11 cellular contexts compared by ENCODE assay signal in the genomic region with DNA sequence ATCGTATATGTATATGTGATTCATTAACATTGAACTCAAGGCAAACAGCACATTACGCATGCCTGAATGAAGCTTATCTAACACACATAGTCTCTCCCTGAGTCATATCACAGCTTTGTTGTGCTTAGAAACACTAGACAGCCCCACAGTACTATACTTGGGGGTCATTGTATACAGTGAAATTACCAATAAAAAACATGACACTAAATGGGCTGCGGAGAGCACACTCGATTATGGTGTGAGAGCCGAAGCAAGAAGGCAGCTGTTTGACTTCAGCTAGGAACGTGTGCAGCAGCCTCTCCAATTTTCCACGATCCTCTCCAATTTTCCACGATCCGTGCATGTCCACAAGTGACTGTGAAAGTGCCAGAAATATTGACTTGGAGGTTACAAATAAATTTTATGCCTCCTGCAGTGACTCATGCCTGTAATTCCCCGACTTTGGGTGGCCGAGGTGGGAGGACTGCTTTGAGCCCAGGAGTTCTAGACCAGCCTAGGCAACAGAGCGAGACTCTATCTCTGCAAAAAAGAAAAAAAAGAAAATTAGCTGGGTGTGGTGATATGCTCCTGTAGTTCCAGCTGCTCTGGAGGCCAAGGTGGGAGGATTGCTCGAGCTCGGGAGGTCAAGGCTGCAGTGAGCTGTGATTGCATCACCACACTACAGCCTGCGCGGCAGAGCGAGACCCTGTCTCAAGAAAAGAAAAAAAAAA.
A peak's percentile ranks its signal among the peaks of the same experiment; 100 is the strongest.
DNase-seq lines count a peak whose midpoint lies in the region; ATAC-seq, FAIRE-seq and TF ChIP-seq lines count a peak whose summit lies in the region.
"Had no signal": no experiment of that assay in that cellular context is flagged by ENCODE, and none has a peak within 500 bp of the region (broad histone marks: within the 10 kb centered on the region; RNA-seq: fewer than 3 reads in every experiment).

No MANE protein-coding gene starts in this region.

- POLR2A ChIA-PET in GM12878 (lab: Charles Lee) = no interaction called here

- CTCF ChIA-PET in GM12878 (lab: Yijun Ruan, JAX) = interaction anchor here (1.4 kb wide), 1 partner anchor 14 kb away, joined by 4 read pairs; no protein-coding TSS in a partner anchor

- in situ Hi-C loops in GM12878 (cut with MboI) = no loop called here

- ATAC-seq in GM12878 = no peak
- no peak for ATAC-seq in HG02970 (IDR thresholded peaks at IDR 0.05; ENCODE audit: low FRiP score, unreplicated experiment)

- TF ChIP-seq EP300 in GM12878 (IDR thresholded peaks at IDR 0.05; ENCODE audit: borderline replicate concordance in 1 of 2, control insufficient read depth in 1 of 2, low read depth in 2 of 2, low read length in 2 of 2) = no peak

- RAD21 ChIA-PET in GM12878 (lab: Charles Lee; ENCODE audit: unreplicated experiment) = no interaction called here

- H3K4me3 ChIP-seq in GM12878 (no peak overlapping the region), kidney epithelial cell (ENCODE audit: low read depth, low read length) (no peak overlapping the region)

- peaks cover 2% of the 10 kb centered on the region; the same call in 1 of the 2 replicates for H3K79me2 ChIP-seq in GM12878 (ENCODE audit: control insufficient read depth, insufficient read depth, low read length)

- peaks cover 2% of the 10 kb centered on the region; the same call in 1 of the 2 replicates for H3K4me1 ChIP-seq in GM12878 (ENCODE audit: control insufficient read depth, insufficient read depth, low read length)

- H3K4me2 ChIP-seq in GM12878 (ENCODE audit: control insufficient read depth, insufficient read depth) = no peak overlapping the region

- DNase-seq in HK-2 (ENCODE audit: unreplicated experiment) (peak; percentile 49), GM12878 (ENCODE audit: low read depth, low spot score) (no peak), kidney epithelial cell (ENCODE audit: low read depth) (peak; percentile 84), stromal cell of bone marrow (ENCODE audit: low read depth) (peak; percentile 25), GDM1 (lab: John Stamatoyannopoulos, UW) (no peak), NCI-H446 treated with DMSO at 0.1 percent for 48 hours (lab: John Stamatoyannopoulos, UW) (no peak)
- no peak for DNase-seq in stimulated activated CD4-positive, alpha-beta T cell treated with anti-CD3 and anti-CD28 coated beads, Interleukin-12 subunit alpha, Interleukin-12 subunit beta, amount 100 ng/mL, for 4 hours
- DNase-seq: activated effector memory CD4-positive, alpha-beta T cell treated with anti-CD3 and anti-CD28 coated beads, Interleukin-2, amount 50 U/mL, for 16 hours; NCI-H1092; stimulated activated CD4-positive, alpha-beta T cell treated with anti-CD3 and anti-CD28 coated beads, Interleukin-2, amount 100 ng/mL, for 48 hours had no signal

- SMC1A ChIA-PET in GM12878 (lab: Charles Lee; ENCODE audit: uncharacterized antibody, unreplicated experiment) = interaction anchor here (0.8 to 1.6 kb wide), 3 partner anchors 14 to 101 kb away, joined by 3 to 5 read pairs (median 3); no protein-coding TSS in a partner anchor

- H2AFZ ChIP-seq in GM12878 (ENCODE audit: control insufficient read depth, low read depth, low read length) = no peak overlapping the region

- intact Hi-C loops in GM12878 (cut with micrococcal nuclease; ENCODE audit: unreplicated experiment) = no loop called here

- no peaks in the 10 kb centered on the region for H4K20me1 ChIP-seq in GM12878 (ENCODE audit: control insufficient read depth, insufficient read depth)

- H3K27ac ChIP-seq in GM12878 (ENCODE audit: control insufficient read depth, insufficient read depth) = no peak overlapping the region

- H3K27me3 ChIP-seq in GM12878 (replicated peaks in 1 of 2; ENCODE audit: control insufficient read depth in 2 of 2, insufficient read depth in 2 of 2, low read length in 1 of 2) (no peaks in the 10 kb centered on the region), kidney epithelial cell (ENCODE audit: control insufficient read depth, insufficient read depth, low read length) (no peaks in the 10 kb centered on the region)

- 57% methylated on average over 17 of the region's 17 CpGs for WGBS in GM12878 (ENCODE audit: insufficient coverage, insufficient replicate concordance, low lambda C conversion rate, missing lambda C conversion rate)

- TF ChIP-seq CTCF in GM12878 (IDR thresholded peaks at IDR 0.05 in 2 of 3, conservative IDR thresholded peaks at IDR 0.05 in 1 of 3; ENCODE audit: control insufficient read depth in 2 of 3, extremely low read depth in 1 of 3, insufficient read depth in 1 of 3, low read depth in 3 of 3, low read length in 3 of 3) (no peak), kidney epithelial cell (IDR thresholded peaks at IDR 0.05; ENCODE audit: insufficient read depth, low read length, poor library complexity, severe bottlenecking) (no peak)

- no peaks in the 10 kb centered on the region for H3K9me3 ChIP-seq in GM12878 (replicated peaks; ENCODE audit: control insufficient read depth, insufficient read depth, low read length)

- FAIRE-seq in GM12878 (lab: Jason Lieb, UNC) = no peak

- no peak for TF ChIP-seq POLR2A in GM12878 (IDR thresholded peaks at IDR 0.05; ENCODE audit: low read depth, low read length)

- TF ChIP-seq RAD21 in GM12878 (IDR thresholded peaks at IDR 0.05; ENCODE audit: insufficient read depth, low read depth, low read length) = no peak

- no TSS peak for BruUV-seq in GM12878 (replicated peaks; lab: Mats Ljungman, UMichigan)

- H3K36me3 ChIP-seq in GM12878 (ENCODE audit: control insufficient read depth in 2 of 2, insufficient read depth in 2 of 2, low read length in 1 of 2) = no peaks in the 10 kb centered on the region; a peak in 1 of 4 replicates
- H3K36me3 ChIP-seq in kidney epithelial cell (ENCODE audit: control insufficient read depth, insufficient read depth, low read length) = no peaks in the 10 kb centered on the region

- no peak overlapping the region for H3K9ac ChIP-seq in GM12878 (ENCODE audit: control insufficient read depth, insufficient read depth, low read length)

TF ChIP-seq in GM12878, 131 proteins besides CTCF, POLR2A, EP300 and RAD21:
- TF ChIP-seq NFIC (IDR thresholded peaks at IDR 0.05; ENCODE audit: low read depth, low read length) (peak; percentile 32; the same call in 1 of the 2 replicates), CHD1 (IDR thresholded peaks at IDR 0.05; ENCODE audit: low read depth, low read length) (no peak), BACH1 (IDR thresholded peaks at IDR 0.05; ENCODE audit: borderline replicate concordance) (no peak), FOS (IDR thresholded peaks at IDR 0.05; ENCODE audit: borderline replicate concordance, extremely low read depth, insufficient read length) (no peak), KAT2A (conservative IDR thresholded peaks at IDR 0.05; ENCODE audit: control insufficient read depth, low read depth, low read length) (no peak)

Comparison
In these comparisons a context has a peak if more than half of its experiments do, and no peak if none do; other contexts are left out.
1. DNase-seq: peak in HK-2 (single experiment), kidney epithelial cell (single experiment) and stromal cell of bone marrow (single experiment); none in GM12878 (single experiment), stimulated activated CD4-positive, alpha-beta T cell treated with anti-CD3 and anti-CD28 coated beads, Interleukin-12 subunit alpha, Interleukin-12 subunit beta, amount 100 ng/mL, for 4 hours (single experiment), GDM1 (single experiment) and NCI-H446 treated with DMSO at 0.1 percent for 48 hours (single experiment).